In the genomic region with DNA sequence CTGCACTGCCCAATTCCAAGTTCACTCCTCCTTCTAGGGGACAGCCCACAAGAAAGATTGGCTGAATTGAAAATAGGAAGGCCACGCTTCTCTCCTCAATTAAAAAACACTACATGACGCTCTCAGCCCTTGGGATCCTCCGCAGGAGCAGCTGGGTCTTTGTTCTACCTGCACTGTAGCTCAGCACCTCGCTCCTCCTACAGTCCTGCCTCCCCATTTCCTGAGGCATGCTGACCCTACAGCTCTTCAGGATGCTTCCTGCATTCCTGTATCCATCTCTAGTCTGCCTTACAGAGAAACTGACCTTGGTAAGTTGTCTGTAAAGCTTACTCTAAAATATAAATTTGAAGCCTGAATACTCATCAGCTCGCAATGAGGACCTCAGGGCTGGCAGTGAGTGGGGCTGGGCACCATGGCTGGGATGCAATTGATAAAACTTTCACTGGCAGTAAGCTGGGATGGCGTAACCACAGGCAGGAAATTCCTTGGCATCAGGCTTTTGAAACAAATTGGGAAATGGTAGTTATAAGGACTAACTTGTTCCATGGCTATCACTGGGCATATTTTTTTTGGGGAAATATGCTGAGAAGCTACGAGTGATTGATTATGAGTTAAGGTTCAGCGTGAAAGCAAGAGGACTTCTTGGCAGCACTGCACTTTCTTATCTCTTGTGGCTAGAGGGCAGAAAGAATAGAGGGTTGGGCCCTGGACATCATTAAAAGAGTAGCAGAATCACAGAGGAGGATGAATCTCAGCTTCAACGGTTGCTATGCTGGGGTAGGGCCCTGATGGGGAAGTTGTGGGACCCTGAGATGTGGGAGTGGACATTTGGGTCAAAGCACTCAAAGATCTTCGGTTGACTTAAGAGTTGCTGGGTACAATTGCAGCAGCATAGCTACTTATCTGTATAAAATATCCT, we compare ENCODE assay signal across 14 cellular contexts. TPM values are rescaled to one million over a fixed set of nuclear protein-coding genes. Genes with fewer than 3 reads are reported as not detected.
DNase-seq lines count a peak whose midpoint lies in the region; ATAC-seq and TF ChIP-seq lines count a peak whose summit lies in the region.
"Had no signal": no experiment of that assay in that cellular context is flagged by ENCODE, and none has a peak within 500 bp of the region (broad histone marks: within the 10 kb centered on the region; RNA-seq: fewer than 3 reads in every experiment).

No MANE protein-coding gene starts in this region.

- H3K9me3 Mint-ChIP-seq in CD4-positive, CD25-positive, alpha-beta regulatory T cell, result peaks cover 0 to 1% (median 0%) of the 10 kb centered on the region in 7 donors
- H3K9me3 Mint-ChIP-seq in GM23338, result peaks cover 4% of the 10 kb centered on the region; the same call in 2 of the 3 replicates
- no peaks in the 10 kb centered on the region for H3K9me3 Mint-ChIP-seq in activated CD4-positive, alpha-beta memory T cell treated with anti-CD3 and anti-CD28 coated beads, Interleukin-2, amount 10 ng/mL, durations not matched to agents 7 days and 5 days

- no peak for ATAC-seq in CD4-positive, CD25-positive, alpha-beta regulatory T cell (ENCODE audit: low read depth in 2 of 2)
- peak; percentile 86 for ATAC-seq in GM23338
- no peak for ATAC-seq in HG02852 (IDR thresholded peaks at IDR 0.05; ENCODE audit: unreplicated experiment)
- ATAC-seq: left lung had no signal

- peak overlapping the region; percentile 89 to 99 (median 91) for H3K27ac Mint-ChIP-seq in CD4-positive, CD25-positive, alpha-beta regulatory T cell
- no peak overlapping the region for H3K27ac Mint-ChIP-seq in GM23338
- peak overlapping the region; percentile 55 for H3K27ac Mint-ChIP-seq in activated CD4-positive, alpha-beta memory T cell treated with anti-CD3 and anti-CD28 coated beads, Interleukin-2, amount 10 ng/mL, durations not matched to agents 7 days and 5 days

- no peaks in the 10 kb centered on the region for H3K9me3 ChIP-seq in CD4-positive, CD25-positive, alpha-beta regulatory T cell (ENCODE audit: control insufficient read depth in 2 of 2, low read length in 2 of 2)
- H3K9me3 ChIP-seq: left lung had no signal

- peaks cover 44% of the 10 kb centered on the region for H3K4me1 ChIP-seq in CD4-positive, CD25-positive, alpha-beta regulatory T cell (ENCODE audit: control insufficient read depth, insufficient read depth, low read length, poor library complexity, severe bottlenecking)
- H3K4me1 ChIP-seq in GM23338 (ENCODE audit: insufficient read depth), result peaks cover 14% of the 10 kb centered on the region

- H3F3A ChIP-seq in GM23338 (replicated peaks; ENCODE audit: low read depth), result no peaks in the 10 kb centered on the region

- peaks cover 59% of the 10 kb centered on the region for H3K36me3 Mint-ChIP-seq in CD4-positive, CD25-positive, alpha-beta regulatory T cell
- no peaks in the 10 kb centered on the region for H3K36me3 Mint-ChIP-seq in GM23338 (ENCODE audit: low read depth)
- peaks cover 87% of the 10 kb centered on the region for H3K36me3 Mint-ChIP-seq in activated CD4-positive, alpha-beta memory T cell treated with anti-CD3 and anti-CD28 coated beads, Interleukin-2, amount 10 ng/mL, durations not matched to agents 7 days and 5 days (ENCODE audit: low read depth)

- no peak for TF ChIP-seq CTCF in GM23338 (conservative IDR thresholded peaks at IDR 0.05; ENCODE audit: low read depth in 2 of 2)

- no peak for DNase-seq in CD4-positive, CD25-positive, alpha-beta regulatory T cell
- DNase-seq in GM23338 (ENCODE audit: low spot score) (peak; percentile 53), iPS DF 19.7 (ENCODE audit: low read depth, low spot score) (peak; percentile 45), NCI-H524 treated with DMSO at 0.1 percent for 48 hours (lab: John Stamatoyannopoulos, UW) (no peak)
- DNase-seq in activated CD4-positive, alpha-beta memory T cell treated with anti-CD3 and anti-CD28 coated beads, Interleukin-2, amount 10 ng/mL, durations not matched to agents 7 days and 5 days, result no peak
- DNase-seq in stimulated activated naive CD4-positive, alpha-beta T cell treated with Interleukin-2 at 50 U/mL for 16 hours (lab: John Stamatoyannopoulos, UW), result no peak
- DNase-seq: amygdala; effector CD8-positive, alpha-beta T cell; left lung; NCI-H2107 had no signal

- H2AFZ ChIP-seq in GM23338, result peak overlapping the region; percentile 88; the same call in 1 of the 2 replicates

- H3K27me3 ChIP-seq in CD4-positive, CD25-positive, alpha-beta regulatory T cell (ENCODE audit: control insufficient read depth, insufficient read depth, low read length), result no peaks in the 10 kb centered on the region
- no peaks in the 10 kb centered on the region for H3K27me3 ChIP-seq in GM23338 (ENCODE audit: insufficient read depth)

- peaks cover 56% of the 10 kb centered on the region for H3K36me3 ChIP-seq in CD4-positive, CD25-positive, alpha-beta regulatory T cell (ENCODE audit: control insufficient read depth, insufficient read depth, low read length)
- no peaks in the 10 kb centered on the region for H3K36me3 ChIP-seq in GM23338 (ENCODE audit: insufficient read depth)
- H3K36me3 ChIP-seq: left lung had no signal

- POLR2A ChIA-PET in activated CD4-positive, alpha-beta memory T cell treated with anti-CD3 and anti-CD28 coated beads, Interleukin-2, amount 10 ng/mL, durations not matched to agents 7 days and 5 days (lab: Charles Lee), result interaction anchor here (1.0 to 1.4 kb wide), 2 partner anchors 21 to 34 kb away, joined by 4 read pairs; no protein-coding TSS in a partner anchor

- peaks cover 44 to 85% (median 58%) of the 10 kb centered on the region in 4 donors for H3K4me1 Mint-ChIP-seq in CD4-positive, CD25-positive, alpha-beta regulatory T cell
- peaks cover 34% of the 10 kb centered on the region for H3K4me1 Mint-ChIP-seq in GM23338
- peaks cover 54% of the 10 kb centered on the region for H3K4me1 Mint-ChIP-seq in activated CD4-positive, alpha-beta memory T cell treated with anti-CD3 and anti-CD28 coated beads, Interleukin-2, amount 10 ng/mL, durations not matched to agents 7 days and 5 days

- no peaks in the 10 kb centered on the region for H3K27me3 Mint-ChIP-seq in CD4-positive, CD25-positive, alpha-beta regulatory T cell
- H3K27me3 Mint-ChIP-seq in GM23338 (ENCODE audit: insufficient read depth, low read depth, poor library complexity), result peaks cover 12% of the 10 kb centered on the region
- no peaks in the 10 kb centered on the region for H3K27me3 Mint-ChIP-seq in activated CD4-positive, alpha-beta memory T cell treated with anti-CD3 and anti-CD28 coated beads, Interleukin-2, amount 10 ng/mL, durations not matched to agents 7 days and 5 days

- CTCF ChIA-PET in activated CD4-positive, alpha-beta memory T cell treated with anti-CD3 and anti-CD28 coated beads, Interleukin-2, amount 10 ng/mL, durations not matched to agents 7 days and 5 days (lab: Charles Lee), result no interaction called here

- peaks cover 6% of the 10 kb centered on the region; the same call in 1 of the 2 replicates for H3K9me2 ChIP-seq in GM23338 (ENCODE audit: insufficient read depth)

- H3K4me3 ChIP-seq in CD4-positive, CD25-positive, alpha-beta regulatory T cell (ENCODE audit: low read depth, low read length), result peak overlapping the region; percentile 69
- no peak overlapping the region for H3K4me3 ChIP-seq in GM23338
- H3K4me3 ChIP-seq: left lung, SK-N-MC, skin epidermis had no signal

- no peaks in the 10 kb centered on the region for H4K20me1 ChIP-seq in GM23338 (replicated peaks; ENCODE audit: insufficient read depth)

- H3K27ac ChIP-seq in CD4-positive, CD25-positive, alpha-beta regulatory T cell (ENCODE audit: insufficient read depth, low read length, poor library complexity, severe bottlenecking), result peak overlapping the region; percentile 71
- no peak overlapping the region for H3K27ac ChIP-seq in GM23338 (ENCODE audit: low read depth)
- H3K27ac ChIP-seq: left lung, SK-N-MC had no signal

- no peaks in the 10 kb centered on the region for H3K79me2 ChIP-seq in GM23338 (replicated peaks; ENCODE audit: insufficient read depth)

- H3K4me3 Mint-ChIP-seq in CD4-positive, CD25-positive, alpha-beta regulatory T cell, result peak overlapping the region; percentile 29 to 77 (median 60)
- H3K4me3 Mint-ChIP-seq in GM23338, result no peak overlapping the region
- H3K4me3 Mint-ChIP-seq in activated CD4-positive, alpha-beta memory T cell treated with anti-CD3 and anti-CD28 coated beads, Interleukin-2, amount 10 ng/mL, durations not matched to agents 7 days and 5 days, result no peak overlapping the region

- H3K4me2 ChIP-seq in GM23338, result no peak overlapping the region; the same call in 1 of the 2 replicates

RNA-seq across cellular contexts. Expression of gene SIRPB1, which starts 11.8 kb away (rescaled TPM):
- total RNA-seq in CD4-positive, CD25-positive, alpha-beta regulatory T cell, result 2.4 TPM
- polyA plus RNA-seq in CD4-positive, CD25-positive, alpha-beta regulatory T cell, result 10 to 100 TPM in 1 of 4 donors, 1 to 10 TPM in 1, under 1 TPM in 2; 0.73 to 12.8 (median 3.5) TPM
- not detected in 2 replicates for total RNA-seq in GM23338 (2014; rRNA removed; shearing (Covaris generic))
- not detected in 2 replicates for polyA plus RNA-seq in GM23338 (2016; fragmentation: Nextera tagmentation; extraction: Ambion mirVana)
- 1 to 10 TPM; 5.1 to 7.1 TPM for total RNA-seq in activated CD4-positive, alpha-beta memory T cell treated with anti-CD3 and anti-CD28 coated beads, Interleukin-2, amount 10 ng/mL, durations not matched to agents 7 days and 5 days

RNA-seq across cellular contexts. Expression of gene SIRPG, which starts 26.0 kb away (rescaled TPM):
- 49.6 TPM for total RNA-seq in CD4-positive, CD25-positive, alpha-beta regulatory T cell
- polyA plus RNA-seq in CD4-positive, CD25-positive, alpha-beta regulatory T cell, result 100 to 1,000 TPM; 184 to 240 (median 197) TPM
- total RNA-seq in GM23338 (2014; rRNA removed; shearing (Covaris generic)), result not detected in 2 replicates
- polyA plus RNA-seq in GM23338 (2016; fragmentation: Nextera tagmentation; extraction: Ambion mirVana), result not detected in 2 replicates
- 100 to 1,000 TPM; 109 to 111 TPM for total RNA-seq in activated CD4-positive, alpha-beta memory T cell treated with anti-CD3 and anti-CD28 coated beads, Interleukin-2, amount 10 ng/mL, durations not matched to agents 7 days and 5 days
- total RNA-seq: LHCN-M2 had no signal

Comparison
In these comparisons a context has a peak if more than half of its experiments do, and no peak if none do; other contexts are left out.
1. DNase-seq: peak in GM23338 (single experiment) and iPS DF 19.7 (single experiment); none in CD4-positive, CD25-positive, alpha-beta regulatory T cell (0 of 3), activated CD4-positive, alpha-beta memory T cell treated with anti-CD3 and anti-CD28 coated beads, Interleukin-2, amount 10 ng/mL, durations not matched to agents 7 days and 5 days (single experiment), stimulated activated naive CD4-positive, alpha-beta T cell treated with Interleukin-2 at 50 U/mL for 16 hours (single experiment) and NCI-H524 treated with DMSO at 0.1 percent for 48 hours (single experiment).
2. H3K4me3 Mint-ChIP-seq: peak in CD4-positive, CD25-positive, alpha-beta regulatory T cell (4 of 4); none in GM23338 (single experiment) and activated CD4-positive, alpha-beta memory T cell treated with anti-CD3 and anti-CD28 coated beads, Interleukin-2, amount 10 ng/mL, durations not matched to agents 7 days and 5 days (single experiment).
3. RNA of gene SIRPG, which starts 26.0 kb away (total RNA-seq): 109 to 111 TPM in activated CD4-positive, alpha-beta memory T cell treated with anti-CD3 and anti-CD28 coated beads, Interleukin-2, amount 10 ng/mL, durations not matched to agents 7 days and 5 days and 49.6 TPM in CD4-positive, CD25-positive, alpha-beta regulatory T cell (single experiment); not detected in GM23338; every median in the first group is over 10 times any median in the second.